In the genomic region with DNA sequence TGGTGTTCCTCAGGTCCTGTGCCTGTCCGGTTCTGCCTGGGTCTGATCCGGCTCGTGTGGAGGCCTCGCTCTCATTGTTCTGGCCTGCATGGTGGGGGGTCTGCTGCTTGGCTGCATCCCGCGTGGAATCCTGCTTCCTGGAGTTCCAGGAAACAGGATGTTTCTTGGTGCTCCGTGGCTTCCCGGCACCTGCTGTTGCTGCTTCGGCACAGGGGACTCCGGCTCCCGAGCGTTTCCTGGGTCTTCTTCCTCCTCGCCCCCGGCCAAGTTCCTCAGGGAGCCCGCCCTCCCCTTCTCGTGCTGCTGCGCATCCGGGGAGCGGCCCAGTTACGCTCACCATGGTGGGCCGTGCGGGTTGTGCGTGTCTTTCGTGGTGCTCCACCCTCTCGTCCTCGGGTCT, we compare ENCODE assay signal across 12 cellular contexts. TPM values are rescaled to one million over a fixed set of nuclear protein-coding genes. Genes with fewer than 3 reads are reported as not detected.
"Had no signal": no experiment of that assay in that cellular context is flagged by ENCODE, and none has a peak within 500 bp of the region (broad histone marks: within the 10 kb centered on the region; RNA-seq: fewer than 3 reads in every experiment).

No MANE protein-coding gene starts in this region.

- H3K4me1 ChIP-seq: left ventricle myocardium inferior had no signal

- H3K4me3 ChIP-seq: dorsolateral prefrontal cortex, left ventricle myocardium inferior had no signal

- H3K9me3 Mint-ChIP-seq: neural crest cell had no signal

- H3K36me3 ChIP-seq: left ventricle myocardium inferior had no signal

- DNase-seq: activated CD4-positive, alpha-beta T cell treated with anti-CD3 and anti-CD28 coated beads, Interleukin-2, amount 50 U/mL, for 48 hours; activated CD4-positive, CD25-positive, alpha-beta regulatory T cell treated with anti-CD3 and anti-CD28 coated beads, Interleukin-2, amount 50 U/mL, for 72 hours; left ventricle myocardium inferior; mesendoderm; stimulated activated CD4-positive, alpha-beta T cell treated with anti-CD3 and anti-CD28 coated beads, Interleukin-1b, Interleukin-23, amount 100 ng/mL, for 48 hours; SW 1271 had no signal

- H3K27ac ChIP-seq: dorsolateral prefrontal cortex, left ventricle myocardium inferior had no signal

- H3K4me3 Mint-ChIP-seq: neural crest cell had no signal

- H3K9me3 ChIP-seq: left ventricle myocardium inferior had no signal

- ATAC-seq: esophagus mucosa, sciatic nerve had no signal

RNA-seq across cellular contexts. Expression of a gene that starts 29.9 kb away (rescaled TPM):
- total RNA-seq: osteocyte had no signal

RNA-seq across cellular contexts. Expression of a gene that starts 50.4 kb away (rescaled TPM):
- total RNA-seq: pulmonary artery endothelial cell had no signal
